16 cellular contexts compared by ENCODE assay signal in genomic region chr21:26080211-26080610, GRCh38.
DNase-seq lines count a peak whose midpoint lies in the region; ATAC-seq and TF ChIP-seq lines count a peak whose summit lies in the region.
"Had no signal": no experiment of that assay in that cellular context is flagged by ENCODE, and none has a peak within 500 bp of the region (broad histone marks: within the 10 kb centered on the region; RNA-seq: fewer than 3 reads in every experiment).

No MANE protein-coding gene starts in this region.

- no peak overlapping the region for H3K4me2 ChIP-seq in mesenchymal stem cell (ENCODE audit: low read length, poor library complexity, severe bottlenecking)
- H3K4me2 ChIP-seq: A549, BLaER1 had no signal

- H3K9me3 ChIP-seq in SK-N-MC (ENCODE audit: low read depth, low read length): no peaks in the 10 kb centered on the region
- no peaks in the 10 kb centered on the region for H3K9me3 ChIP-seq in mesenchymal stem cell (ENCODE audit: control insufficient read depth, low read length)
- H3K9me3 ChIP-seq in A673 (ENCODE audit: low read depth, low read length, poor library complexity, severe bottlenecking): no peaks in the 10 kb centered on the region
- H3K9me3 ChIP-seq: A549, Caco-2, HAP-1 had no signal

- no peaks in the 10 kb centered on the region for H3K9me3 Mint-ChIP-seq in MCF 10A (ENCODE audit: unreplicated experiment)

- peaks cover 29% of the 10 kb centered on the region for H3K36me3 Mint-ChIP-seq in MCF 10A (ENCODE audit: insufficient read depth, unreplicated experiment)

- H3K4ac ChIP-seq in mesenchymal stem cell (ENCODE audit: low read depth in 1 of 2, low read length in 2 of 2): no peak overlapping the region

- H3K27ac ChIP-seq in SK-N-MC: peak overlapping the region; percentile 88; the same call in 1 of the 2 replicates
- H3K27ac ChIP-seq in mesenchymal stem cell (ENCODE audit: low read length, poor library complexity, severe bottlenecking): no peak overlapping the region
- no peak overlapping the region for H3K27ac ChIP-seq in A673 (ENCODE audit: low read depth, low read length, poor library complexity, severe bottlenecking)
- H3K27ac ChIP-seq: A549, BLaER1 had no signal

- H2BK15ac ChIP-seq in mesenchymal stem cell (ENCODE audit: low read depth, poor library complexity, severe bottlenecking): no peak overlapping the region

- H3K4me3 Mint-ChIP-seq in MCF 10A (ENCODE audit: unreplicated experiment): no peak overlapping the region
- H3K4me3 Mint-ChIP-seq: CD8-positive, alpha-beta memory T cell had no signal

- WGBS in mesenchymal stem cell: 91% methylated on average over 5 of the region's 6 CpGs

- POLR2A ChIA-PET in A673 (lab: Charles Lee; ENCODE audit: low non-redundant PET): no interaction called here
- POLR2A ChIA-PET in MCF 10A (lab: Yijun Ruan, JAX): interaction anchor here (1.1 kb wide), 1 partner anchor 89 kb away, joined by 3 read pairs; no protein-coding TSS in a partner anchor

- no peak overlapping the region for H4K8ac ChIP-seq in mesenchymal stem cell (ENCODE audit: low read length)

- H3K14ac ChIP-seq in mesenchymal stem cell (ENCODE audit: low read length in 2 of 2): no peak overlapping the region

- no peaks in the 10 kb centered on the region for H3K27me3 ChIP-seq in mesenchymal stem cell (ENCODE audit: control insufficient read depth in 1 of 2, insufficient read depth in 1 of 2, low read length in 2 of 2)
- H3K27me3 ChIP-seq in A673 (replicated peaks; ENCODE audit: insufficient read depth, low read depth, low read length, poor library complexity): no peaks in the 10 kb centered on the region
- H3K27me3 ChIP-seq: BLaER1 had no signal

- no peak overlapping the region for H2AK5ac ChIP-seq in mesenchymal stem cell (ENCODE audit: low read length, severe bottlenecking)

- peaks cover 32% of the 10 kb centered on the region for H3K36me3 ChIP-seq in SK-N-MC (ENCODE audit: insufficient read depth, low read length)
- H3K36me3 ChIP-seq in mesenchymal stem cell (ENCODE audit: control insufficient read depth in 1 of 2, insufficient read depth in 2 of 2, low read depth in 1 of 2, low read length in 2 of 2): peaks cover 0 to 17% of the 10 kb centered on the region in 2 experiments
- H3K36me3 ChIP-seq in A673 (ENCODE audit: insufficient read depth, low read length, poor library complexity, severe bottlenecking): no peaks in the 10 kb centered on the region

- BruUV-seq in A673 (replicated peaks; lab: Mats Ljungman, UMichigan) (no TSS peak), MCF 10A (replicated peaks; lab: Mats Ljungman, UMichigan) (no TSS peak)

- peaks cover 5% of the 10 kb centered on the region for H3K4me1 Mint-ChIP-seq in MCF 10A (ENCODE audit: insufficient read depth, unreplicated experiment)

- H3K23ac ChIP-seq in mesenchymal stem cell (ENCODE audit: low read length in 2 of 2): no peak overlapping the region

- no peak overlapping the region for H3K18ac ChIP-seq in mesenchymal stem cell (ENCODE audit: low read depth in 1 of 2, low read length in 2 of 2)

- no peak overlapping the region for H2AFZ ChIP-seq in mesenchymal stem cell (ENCODE audit: low read depth, low read length)

- H4K91ac ChIP-seq in mesenchymal stem cell (ENCODE audit: low read length): no peak overlapping the region

- no peaks in the 10 kb centered on the region for H3K27me3 Mint-ChIP-seq in MCF 10A (ENCODE audit: insufficient read depth, unreplicated experiment)

- no peak for TF ChIP-seq CTCF in A673 (conservative IDR thresholded peaks at IDR 0.05; ENCODE audit: low read depth, low read length)
- TF ChIP-seq CTCF in MCF 10A (IDR thresholded peaks at IDR 0.05; ENCODE audit: unreplicated experiment): no peak

- peak overlapping the region; percentile 31 for H2BK5ac ChIP-seq in mesenchymal stem cell (ENCODE audit: low read depth, low read length, poor library complexity, severe bottlenecking)

- H3K9ac ChIP-seq in SK-N-MC (ENCODE audit: insufficient read length) (no peak overlapping the region), mesenchymal stem cell (ENCODE audit: low read length) (no peak overlapping the region)
- H3K9ac ChIP-seq: BLaER1, GM23248 had no signal

- DNase-seq in HS-27A (ENCODE audit: low read depth): peak; percentile 11
- DNase-seq in SK-N-MC (ENCODE audit: low read depth, low spot score): no peak
- DNase-seq in mesenchymal stem cell: no peak
- DNase-seq in AG20443 (ENCODE audit: low spot score): no peak
- DNase-seq in A673 (ENCODE audit: low spot score): no peak
- DNase-seq in MCF 10A (ENCODE audit: unreplicated experiment): no peak
- DNase-seq: AML-193; Caco-2; CD8-positive, alpha-beta memory T cell; DND-41; GF-D8; GM23248 had no signal

- intact Hi-C loops in A673 (cut with micrococcal nuclease; ENCODE audit: unreplicated experiment) (loop anchor here (5.0 kb wide), 1 partner anchor 762 kb away; no protein-coding TSS in a partner anchor), MCF 10A (cut with micrococcal nuclease) (no loop called here)

- no peak overlapping the region for H2BK12ac ChIP-seq in mesenchymal stem cell (ENCODE audit: low read length in 2 of 2)

- H3K27ac Mint-ChIP-seq in MCF 10A (ENCODE audit: low read depth, unreplicated experiment): no peak overlapping the region
- H3K27ac Mint-ChIP-seq: CD8-positive, alpha-beta memory T cell had no signal

- H2BK120ac ChIP-seq in mesenchymal stem cell (ENCODE audit: low read depth, low read length): no peak overlapping the region

- H3K4me1 ChIP-seq in mesenchymal stem cell (ENCODE audit: control insufficient read depth, insufficient read depth, low read depth, low read length): peaks cover 3% of the 10 kb centered on the region
- peaks cover 27% of the 10 kb centered on the region for H3K4me1 ChIP-seq in A673 (ENCODE audit: insufficient read depth, low read length, poor library complexity, severe bottlenecking)
- H3K4me1 ChIP-seq: BLaER1, Caco-2, HAP-1 had no signal

- H3K79me1 ChIP-seq in mesenchymal stem cell (replicated peaks; ENCODE audit: low read length, poor library complexity, severe bottlenecking): peaks cover 11% of the 10 kb centered on the region

- ATAC-seq in GM19324 (IDR thresholded peaks at IDR 0.05; ENCODE audit: low FRiP score, unreplicated experiment): no peak
- ATAC-seq: A549 had no signal

- CTCF ChIA-PET in A673 (lab: Charles Lee): no interaction called here
- CTCF ChIA-PET in MCF 10A (lab: Yijun Ruan, JAX): interaction anchor here (0.8 kb wide), 1 partner anchor 18 kb away, joined by 4 read pairs; no protein-coding TSS in a partner anchor

- H3K4me3 ChIP-seq in SK-N-MC: no peak overlapping the region
- H3K4me3 ChIP-seq in mesenchymal stem cell (ENCODE audit: insufficient read depth in 1 of 2, low read depth in 1 of 2, low read length in 2 of 2): no peak overlapping the region
- H3K4me3 ChIP-seq in A673 (ENCODE audit: low read depth, low read length, poor library complexity, severe bottlenecking): no peak overlapping the region
- H3K4me3 ChIP-seq: A549, BLaER1, GM23248, HAP-1 had no signal
